Comparison of ENCODE assay signal across 8 cellular contexts in genomic region chr1:52127181-52128175, GRCh38. TPM values are rescaled to one million over a fixed set of nuclear protein-coding genes. Genes with fewer than 3 reads are reported as not detected.
DNase-seq lines count a peak whose midpoint lies in the region; ATAC-seq and TF ChIP-seq lines count a peak whose summit lies in the region.

No MANE protein-coding gene starts in this region.

- ATAC-seq in DND-41 (ENCODE audit: insufficient read depth, low read depth) (peak; percentile 80), left colon (peak; percentile 75), upper lobe of right lung (peak; percentile 84), HG02610 (IDR thresholded peaks at IDR 0.05; ENCODE audit: unreplicated experiment) (no peak), GM19023 (IDR thresholded peaks at IDR 0.05; ENCODE audit: unreplicated experiment) (no peak)

- H2AFZ ChIP-seq in DND-41 (ENCODE audit: low read depth, low read length) (peak overlapping the region; percentile 22; the same call in 1 of the 2 replicates), OCI-LY1 (ENCODE audit: low read length) (no peak overlapping the region), mammary epithelial cell (ENCODE audit: low read depth, low read length) (peak overlapping the region; percentile 12)

- in situ Hi-C loops in KBM-7 (cut with MboI; ENCODE audit: low pct_unique_long_range_greater_than_20kb, low sequenced_read_pairs) (no loop called here), mammary epithelial cell (cut with MboI; ENCODE audit: low sequenced_read_pairs in 2 of 2) (loop anchor here (5.0 to 10.0 kb wide), 2 partner anchors 167 to 175 kb away; no protein-coding TSS in a partner anchor)

- 31% methylated on average over 5 of the region's 5 CpGs for WGBS in mammary epithelial cell (ENCODE audit: low coverage, missing lambda C conversion rate)

- H3K9me2 ChIP-seq in OCI-LY1 (ENCODE audit: low read depth, low read length), result no peaks in the 10 kb centered on the region

- H4K20me1 ChIP-seq in DND-41 (ENCODE audit: insufficient read depth, low read length), result no peaks in the 10 kb centered on the region
- no peaks in the 10 kb centered on the region for H4K20me1 ChIP-seq in OCI-LY1 (ENCODE audit: insufficient read depth, low read length)
- H4K20me1 ChIP-seq in mammary epithelial cell (ENCODE audit: insufficient read depth, low read length), result no peaks in the 10 kb centered on the region

- H3K9me3 ChIP-seq in DND-41 (ENCODE audit: insufficient read depth, low read length, severe bottlenecking) (no peaks in the 10 kb centered on the region), OCI-LY1 (ENCODE audit: low read length) (no peaks in the 10 kb centered on the region), mammary epithelial cell (replicated peaks; ENCODE audit: insufficient read depth, low read length) (no peaks in the 10 kb centered on the region), upper lobe of right lung (no peaks in the 10 kb centered on the region)

- BruUV-seq in mammary epithelial cell (replicated peaks; lab: Mats Ljungman, UMichigan), result TSS peak; percentile 71

- no peaks in the 10 kb centered on the region for H3F3A ChIP-seq in OCI-LY1 (ENCODE audit: insufficient read depth, low read length)

- DNase-seq in DND-41, result peak; percentile 37
- DNase-seq in KBM-7, result peak; percentile 54
- peak; percentile 54 for DNase-seq in mammary epithelial cell
- peak in 1 of 2 donors; percentile 36 for DNase-seq in left colon
- no peak for DNase-seq in upper lobe of right lung

- CTCF ChIA-PET in mammary epithelial cell (lab: Charles Lee; ENCODE audit: low non-redundant PET), result interaction anchor here (1.0 to 1.2 kb wide), 3 partner anchors 167 to 221 kb away, joined by 4 read pairs; no protein-coding TSS in a partner anchor

- H3K27ac ChIP-seq in DND-41 (ENCODE audit: low read length), result no peak overlapping the region
- no peak overlapping the region for H3K27ac ChIP-seq in OCI-LY1 (ENCODE audit: low read depth, low read length, poor library complexity, severe bottlenecking)
- no peak overlapping the region for H3K27ac ChIP-seq in mammary epithelial cell (ENCODE audit: insufficient read depth, low read depth, low read length)
- no peak overlapping the region for H3K27ac ChIP-seq in upper lobe of right lung

- H3K9ac ChIP-seq in DND-41 (ENCODE audit: low read depth, low read length) (no peak overlapping the region), OCI-LY1 (ENCODE audit: low read length) (no peak overlapping the region), mammary epithelial cell (ENCODE audit: insufficient read depth, low read length) (no peak overlapping the region)

- H3K4me2 ChIP-seq in DND-41 (ENCODE audit: insufficient read depth, low read length) (no peak overlapping the region), OCI-LY1 (ENCODE audit: low read length) (no peak overlapping the region), mammary epithelial cell (ENCODE audit: insufficient read depth, low read depth, low read length) (no peak overlapping the region)

- H3K27me3 ChIP-seq in DND-41 (ENCODE audit: insufficient read depth, low read length, poor library complexity) (no peaks in the 10 kb centered on the region), OCI-LY1 (ENCODE audit: insufficient read depth, low read length) (no peaks in the 10 kb centered on the region), mammary epithelial cell (ENCODE audit: insufficient read depth, low read length) (no peaks in the 10 kb centered on the region), upper lobe of right lung (peaks cover 4% of the 10 kb centered on the region)

- TF ChIP-seq CTCF in DND-41 (IDR thresholded peaks at IDR 0.05; ENCODE audit: borderline replicate concordance, extremely low read depth, low read length, poor library complexity, severe bottlenecking) (peak; percentile 78), OCI-LY1 (IDR thresholded peaks at IDR 0.05; ENCODE audit: low read length) (peak; percentile 59), mammary epithelial cell (conservative IDR thresholded peaks at IDR 0.05 in 1 of 2, IDR thresholded peaks at IDR 0.05 in 1 of 2; ENCODE audit: extremely low read depth in 1 of 2, insufficient read depth in 1 of 2, low read depth in 1 of 2, low read length in 2 of 2) (peak; percentile 77 to 86), upper lobe of right lung (IDR thresholded peaks at IDR 0.05) (peak; percentile 81)

- no peak overlapping the region for H3K4me3 ChIP-seq in DND-41 (ENCODE audit: low read depth in 1 of 2, low read length in 2 of 2)
- H3K4me3 ChIP-seq in OCI-LY1 (ENCODE audit: low read depth, low read length, poor library complexity, severe bottlenecking), result no peak overlapping the region
- H3K4me3 ChIP-seq in mammary epithelial cell (replicated peaks in 1 of 3; ENCODE audit: insufficient read depth in 1 of 3, low read depth in 2 of 3, low read length in 3 of 3), result no peak overlapping the region
- no peak overlapping the region for H3K4me3 ChIP-seq in upper lobe of right lung

- H3K36me3 ChIP-seq in DND-41 (ENCODE audit: insufficient read depth, low read length), result no peaks in the 10 kb centered on the region
- no peaks in the 10 kb centered on the region for H3K36me3 ChIP-seq in OCI-LY1 (ENCODE audit: insufficient read depth, low read length)
- H3K36me3 ChIP-seq in mammary epithelial cell (ENCODE audit: insufficient read depth, low read length), result no peaks in the 10 kb centered on the region
- no peaks in the 10 kb centered on the region for H3K36me3 ChIP-seq in upper lobe of right lung

- intact Hi-C loops in mammary epithelial cell (cut with micrococcal nuclease), result loop anchor here (1.0 to 5.0 kb wide), 5 partner anchors 169 to 560 kb away; partner anchors contain the start of genes ORC1 and PRPF38A
- intact Hi-C loops in left colon (cut with DNase I, micrococcal nuclease), result loop anchor here (5.0 to 10.0 kb wide), 2 partner anchors 170 to 177 kb away; no protein-coding TSS in a partner anchor
- intact Hi-C loops in upper lobe of right lung (cut with DNase I), result no loop called here

- H3K79me2 ChIP-seq in DND-41 (ENCODE audit: insufficient read depth, low read length), result no peaks in the 10 kb centered on the region
- no peaks in the 10 kb centered on the region for H3K79me2 ChIP-seq in OCI-LY1 (ENCODE audit: insufficient read depth, low read length)
- H3K79me2 ChIP-seq in mammary epithelial cell (ENCODE audit: insufficient read depth, low read length), result no peaks in the 10 kb centered on the region

- dilution Hi-C loops in mammary epithelial cell (cut with HindIII; ENCODE audit: low sequenced_read_pairs), result no loop called here

- H3K4me1 ChIP-seq in DND-41 (ENCODE audit: insufficient read depth, low read length) (peaks cover 6% of the 10 kb centered on the region; the same call in 1 of the 2 replicates), OCI-LY1 (ENCODE audit: insufficient read depth, low read length, severe bottlenecking) (no peaks in the 10 kb centered on the region), mammary epithelial cell (ENCODE audit: insufficient read depth, low read length) (peaks cover 5% of the 10 kb centered on the region), upper lobe of right lung (no peaks in the 10 kb centered on the region)

RNA-seq across cellular contexts. Expression of gene ZFYVE9, which starts 14.4 kb away (rescaled TPM):
- total RNA-seq in mammary epithelial cell (10 to 100 TPM; 35.4 to 42.0 TPM), left colon (10 to 100 TPM; 17.3 to 20.2 TPM), upper lobe of right lung (23.9 TPM)
- polyA plus RNA-seq in mammary epithelial cell, result 10.2 TPM
- polyA minus RNA-seq in mammary epithelial cell, result 39.3 TPM

Comparison
In these comparisons a context has a peak if more than half of its experiments do, and no peak if none do; other contexts are left out.
1. ATAC-seq: peak in DND-41 (single experiment), left colon (single experiment) and upper lobe of right lung (single experiment); none in HG02610 (single experiment) and GM19023 (single experiment).
2. Peak in every context shown above with its lines, with median percentiles within 50 percentile points of each other: CTCF ChIP-seq.